Comparison of ENCODE assay signal across 9 cellular contexts in the genomic region with DNA sequence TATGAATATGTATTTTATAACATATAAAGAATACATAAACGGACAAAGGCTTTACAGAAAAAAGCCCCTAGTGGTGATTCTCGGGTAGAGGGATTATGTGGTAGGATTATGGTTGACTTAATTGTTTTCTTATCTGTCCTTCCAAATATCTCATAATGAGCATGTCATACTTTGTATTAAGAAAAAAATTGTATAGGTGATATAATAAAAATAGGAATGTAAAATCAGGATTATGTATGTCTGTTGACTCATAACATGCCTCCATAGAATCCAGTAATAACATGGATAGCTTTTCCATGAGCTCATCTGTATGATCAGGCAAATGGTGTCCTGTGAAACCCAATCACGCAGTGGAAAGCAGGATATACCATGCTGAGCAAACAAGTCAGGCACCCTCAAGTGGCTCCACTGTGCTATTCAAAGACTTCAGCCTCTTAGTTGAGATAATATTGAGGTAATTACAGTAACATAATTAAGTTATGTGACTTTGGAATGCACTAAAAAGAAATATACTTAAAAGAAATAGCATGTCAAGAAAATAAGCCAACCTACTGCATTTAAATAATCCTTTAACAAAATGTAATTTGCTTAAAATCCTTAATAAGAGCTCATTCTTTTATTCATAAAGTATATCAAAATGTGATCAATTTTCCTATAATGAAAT. TPM values are rescaled to one million over a fixed set of nuclear protein-coding genes. Genes with fewer than 3 reads are reported as not detected.
DNase-seq lines count a peak whose midpoint lies in the region; ATAC-seq and TF ChIP-seq lines count a peak whose summit lies in the region.
"Had no signal": no experiment of that assay in that cellular context is flagged by ENCODE, and none has a peak within 500 bp of the region (broad histone marks: within the 10 kb centered on the region; RNA-seq: fewer than 3 reads in every experiment).

No MANE protein-coding gene starts in this region.

- ATAC-seq in mucosa of descending colon (peak; percentile 56), HG02970 (IDR thresholded peaks at IDR 0.05; ENCODE audit: low FRiP score, unreplicated experiment) (no peak), GM21619 (IDR thresholded peaks at IDR 0.05; ENCODE audit: unreplicated experiment) (no peak), HG03196 (IDR thresholded peaks at IDR 0.05; ENCODE audit: unreplicated experiment) (no peak)

- H3K36me3 ChIP-seq in mucosa of descending colon (ENCODE audit: low read depth): no peaks in the 10 kb centered on the region

- H3K4me1 ChIP-seq in mucosa of descending colon (ENCODE audit: low read depth): no peaks in the 10 kb centered on the region

- DNase-seq in EH (ENCODE audit: low read depth) (peak; percentile 75), Kasumi-1 (lab: John Stamatoyannopoulos, UW) (peak; percentile 32 to 67), astrocyte of the cerebellum (ENCODE audit: low read depth) (no peak), mucosa of descending colon (peak in 1 of 3 donors; percentile 9), GM20000 (ENCODE audit: low spot score) (no peak)
- DNase-seq: NK-92 treated with Interleukin-12 subunit alpha and Interleukin-12 subunit beta, amount 100 ng/mL, for 24 hours had no signal

- no peaks in the 10 kb centered on the region for H3K9me3 ChIP-seq in mucosa of descending colon

- intact Hi-C loops in mucosa of descending colon (cut with DNase I, micrococcal nuclease): loop anchor here in 1 of 2 donors (10.0 kb wide), 1 partner anchor 373 kb away; no protein-coding TSS in a partner anchor

- peak; percentile 32 for TF ChIP-seq CTCF in astrocyte of the cerebellum (IDR thresholded peaks at IDR 0.05; ENCODE audit: low read depth, low read length, missing control alignments)
- TF ChIP-seq CTCF in mucosa of descending colon (IDR thresholded peaks at IDR 0.05): no peak
- no peak for TF ChIP-seq CTCF in GM20000 (IDR thresholded peaks at IDR 0.05; ENCODE audit: extremely low read depth, missing control alignments)

- H3K4me3 ChIP-seq in astrocyte of the cerebellum (ENCODE audit: low read depth, low read length) (no peak overlapping the region), mucosa of descending colon (no peak overlapping the region)

- in situ Hi-C loops in astrocyte of the cerebellum (cut with HindIII; ENCODE audit: low sequenced_read_pairs): no loop called here

RNA-seq across cellular contexts. Expression of a gene that starts 39.6 kb away (rescaled TPM):
- 100 to 1,000 TPM in 2 of 3 donors, 10 to 100 TPM in 1; 82.3 to 142 (median 121) TPM for total RNA-seq in mucosa of descending colon

RNA-seq across cellular contexts. Expression of a gene that starts 50.1 kb away (rescaled TPM):
- 10 to 100 TPM; 65.4 to 76.1 (median 71.3) TPM for total RNA-seq in mucosa of descending colon

Comparison
In these comparisons a context has a peak if more than half of its experiments do, and no peak if none do; other contexts are left out.
1. DNase-seq: peak in EH (single experiment) and Kasumi-1 (2 of 2); none in astrocyte of the cerebellum (single experiment) and GM20000 (single experiment).